In the genomic region with DNA sequence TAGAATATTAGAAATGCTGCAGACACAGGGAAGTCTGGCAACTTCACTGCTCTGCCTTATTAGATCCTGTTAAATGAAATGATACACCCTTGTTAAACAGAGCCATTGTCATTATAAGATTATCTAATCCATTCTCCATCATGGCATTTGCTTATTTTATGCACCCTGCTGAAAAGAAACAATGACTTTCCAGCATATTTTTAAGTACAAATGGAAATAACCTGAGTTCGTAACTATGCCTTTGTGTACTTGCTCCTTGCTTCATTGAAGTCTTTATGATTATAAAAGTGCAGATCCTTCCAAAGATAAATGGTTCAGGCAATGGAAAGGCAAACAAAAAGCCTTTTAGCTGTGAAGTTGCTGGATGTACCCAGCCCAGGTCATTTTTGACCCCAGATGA, we compare ENCODE assay signal across 39 cellular contexts.
"Had no signal": no experiment of that assay in that cellular context is flagged by ENCODE, and none has a peak within 500 bp of the region (broad histone marks: within the 10 kb centered on the region; RNA-seq: fewer than 3 reads in every experiment).

No MANE protein-coding gene starts in this region.

- H3K36me3 ChIP-seq: adrenal gland, ascending aorta, brain microvascular endothelial cell, breast epithelium, cardiac muscle cell had no signal

- H3K4me1 Mint-ChIP-seq: activated naive CD4-positive, alpha-beta T cell treated with anti-CD3 and anti-CD28 coated beads, Interleukin-2, amount 10 ng/mL, durations not matched to agents 7 days and 5 days; activated naive CD4-positive, alpha-beta T cell treated with anti-CD3 and anti-CD28 coated beads, Interleukin-2, amount 50 U/mL, for 24 hours; activated naive CD8-positive, alpha-beta T cell treated with anti-CD3 and anti-CD28 coated beads for 36 hours; activated naive CD8-positive, alpha-beta T cell treated with anti-CD3 and anti-CD28 coated beads, Interleukin-2, amount 10 ng/mL, durations not matched to agents 7 days and 5 days; activated naive CD8-positive, alpha-beta T cell treated with anti-CD3 and anti-CD28 coated beads, Interleukin-2, amount 50 U/mL, for 24 hours; activated T-helper 17 cell treated with anti-CD3 and anti-CD28 coated beads, Interleukin-2, amount 50 U/mL, for 72 hours; brain; central memory CD8-positive, alpha-beta T cell had no signal

- H3K4me1 ChIP-seq: adrenal gland, ascending aorta, body of pancreas, breast epithelium had no signal

- FAIRE-seq: astrocyte, bronchial epithelial cell had no signal

- DNase-seq: activated effector memory CD4-positive, alpha-beta T cell treated with anti-CD3 and anti-CD28 coated beads, Interleukin-2, amount 50 U/mL, for 16 hours; activated effector memory CD4-positive, alpha-beta T cell treated with Interleukin-2 at 50 U/mL for 16 hours; activated gamma-delta T cell; activated gamma-delta T cell treated with Interleukin-2 at 50 U/mL for 16 hours; activated naive CD4-positive, alpha-beta T cell; activated naive CD4-positive, alpha-beta T cell treated with anti-CD3 and anti-CD28 coated beads for 36 hours; activated naive CD4-positive, alpha-beta T cell treated with anti-CD3 and anti-CD28 coated beads, Interleukin-2, amount 10 ng/mL, durations not matched to agents 7 days and 5 days; activated naive CD4-positive, alpha-beta T cell treated with anti-CD3 and anti-CD28 coated beads, Interleukin-2, amount 50 U/mL, for 16 hours; activated naive CD4-positive, alpha-beta T cell treated with Interleukin-2 at 50 U/mL for 16 hours; activated naive CD8-positive, alpha-beta T cell treated with anti-CD3 and anti-CD28 coated beads for 36 hours; activated naive CD8-positive, alpha-beta T cell treated with anti-CD3 and anti-CD28 coated beads, Interleukin-2, amount 10 ng/mL, durations not matched to agents 7 days and 5 days; activated naive CD8-positive, alpha-beta T cell treated with anti-CD3 and anti-CD28 coated beads, Interleukin-2, amount 50 U/mL, for 24 hours; activated T-cell treated with anti-CD3 and anti-CD28 coated beads, Interleukin-2, amount 50 U/mL, for 1 hour; activated T-cell treated with anti-CD3 and anti-CD28 coated beads, Interleukin-2, amount 50 U/mL, for 24 hours; activated T-cell treated with anti-CD3 and anti-CD28 coated beads, Interleukin-2, amount 50 U/mL, for 48 hours; activated T-cell treated with anti-CD3 and anti-CD28 coated beads, Interleukin-2, amount 50 U/mL, for 72 hours; adrenal gland; amniotic stem cell; amygdala; anterior cingulate cortex; aorta; body of pancreas; brain microvascular endothelial cell; caudate nucleus; central memory CD4-positive, alpha-beta T cell; cerebellar nuclear complex had no signal

- H3K27me3 Mint-ChIP-seq: activated naive CD4-positive, alpha-beta T cell treated with anti-CD3 and anti-CD28 coated beads, Interleukin-2, amount 10 ng/mL, durations not matched to agents 7 days and 5 days; activated naive CD8-positive, alpha-beta T cell treated with anti-CD3 and anti-CD28 coated beads, Interleukin-2, amount 10 ng/mL, durations not matched to agents 7 days and 5 days had no signal

- H3K4me3 Mint-ChIP-seq: activated naive CD4-positive, alpha-beta T cell treated with anti-CD3 and anti-CD28 coated beads for 36 hours; activated naive CD4-positive, alpha-beta T cell treated with anti-CD3 and anti-CD28 coated beads, Interleukin-2, amount 10 ng/mL, durations not matched to agents 7 days and 5 days; activated naive CD4-positive, alpha-beta T cell treated with anti-CD3 and anti-CD28 coated beads, Interleukin-2, amount 50 U/mL, for 24 hours; activated naive CD8-positive, alpha-beta T cell; activated naive CD8-positive, alpha-beta T cell treated with anti-CD3 and anti-CD28 coated beads for 36 hours; activated naive CD8-positive, alpha-beta T cell treated with anti-CD3 and anti-CD28 coated beads, Interleukin-2, amount 10 ng/mL, durations not matched to agents 7 days and 5 days; activated naive CD8-positive, alpha-beta T cell treated with anti-CD3 and anti-CD28 coated beads, Interleukin-2, amount 50 U/mL, for 24 hours; activated T-cell treated with anti-CD3 and anti-CD28 coated beads, Interleukin-2, amount 50 U/mL, for 24 hours; activated T-cell treated with anti-CD3 and anti-CD28 coated beads, Interleukin-2, amount 50 U/mL, for 72 hours; activated T-helper 1 cell treated with anti-CD3 and anti-CD28 coated beads, Interleukin-12 subunit alpha, Interleukin-12 subunit beta, Interleukin-2, Interleukin-4 antibody, amounts not matched to agents 30 ng/mL and 10 ng/mL and 1 ng/mL, durations not matched to agents 14 hours and 24 hours and 36 hours; activated T-helper 17 cell treated with anti-CD3 and anti-CD28 coated beads, Interleukin-2, amount 50 U/mL, for 72 hours; brain; central memory CD8-positive, alpha-beta T cell had no signal

- H3K36me3 Mint-ChIP-seq: activated naive CD4-positive, alpha-beta T cell treated with anti-CD3 and anti-CD28 coated beads, Interleukin-2, amount 10 ng/mL, durations not matched to agents 7 days and 5 days; activated naive CD4-positive, alpha-beta T cell treated with anti-CD3 and anti-CD28 coated beads, Interleukin-2, amount 50 U/mL, for 24 hours; activated naive CD4-positive, alpha-beta T cell treated with anti-CD3 and anti-CD28 coated beads, Interleukin-2, amount 50 U/mL, for 72 hours; activated naive CD8-positive, alpha-beta T cell; activated naive CD8-positive, alpha-beta T cell treated with anti-CD3 and anti-CD28 coated beads for 36 hours; activated naive CD8-positive, alpha-beta T cell treated with anti-CD3 and anti-CD28 coated beads, Interleukin-2, amount 10 ng/mL, durations not matched to agents 7 days and 5 days; brain had no signal

- H3K9me3 ChIP-seq: adrenal gland, ascending aorta, body of pancreas, breast epithelium had no signal

- H3K27me3 ChIP-seq: ascending aorta, body of pancreas, brain microvascular endothelial cell, breast epithelium, cardiac muscle cell had no signal

- ATAC-seq: activated naive CD4-positive, alpha-beta T cell treated with anti-CD3 and anti-CD28 coated beads, Interleukin-2, amount 50 U/mL, for 72 hours; activated naive CD8-positive, alpha-beta T cell treated with anti-CD3 and anti-CD28 coated beads, Interleukin-2, amount 50 U/mL, for 24 hours; activated T-cell treated with anti-CD3 and anti-CD28 coated beads, Interleukin-2, amount 50 U/mL, for 72 hours; activated T-helper 17 cell treated with anti-CD3 and anti-CD28 coated beads, Interleukin-2, amount 50 U/mL, for 72 hours; body of pancreas had no signal

- H3K27ac ChIP-seq: adrenal gland, ascending aorta, body of pancreas, brain microvascular endothelial cell, breast epithelium, cardiac muscle cell had no signal

- H3K4me3 ChIP-seq: adrenal gland, ascending aorta, body of pancreas, breast epithelium, cardiac muscle cell had no signal

- H3K9me3 Mint-ChIP-seq: activated naive CD4-positive, alpha-beta T cell treated with anti-CD3 and anti-CD28 coated beads for 36 hours; activated naive CD4-positive, alpha-beta T cell treated with anti-CD3 and anti-CD28 coated beads, Interleukin-2, amount 10 ng/mL, durations not matched to agents 7 days and 5 days; activated naive CD4-positive, alpha-beta T cell treated with anti-CD3 and anti-CD28 coated beads, Interleukin-2, amount 50 U/mL, for 24 hours; activated naive CD4-positive, alpha-beta T cell treated with anti-CD3 and anti-CD28 coated beads, Interleukin-2, amount 50 U/mL, for 72 hours; activated naive CD8-positive, alpha-beta T cell treated with anti-CD3 and anti-CD28 coated beads for 36 hours; activated naive CD8-positive, alpha-beta T cell treated with anti-CD3 and anti-CD28 coated beads, Interleukin-2, amount 10 ng/mL, durations not matched to agents 7 days and 5 days; activated naive CD8-positive, alpha-beta T cell treated with anti-CD3 and anti-CD28 coated beads, Interleukin-2, amount 50 U/mL, for 24 hours; activated T-cell treated with anti-CD3 and anti-CD28 coated beads, Interleukin-2, amount 50 U/mL, for 24 hours; activated T-cell treated with anti-CD3 and anti-CD28 coated beads, Interleukin-2, amount 50 U/mL, for 72 hours; activated T-helper 1 cell treated with anti-CD3 and anti-CD28 coated beads, Interleukin-12 subunit alpha, Interleukin-12 subunit beta, Interleukin-2, Interleukin-4 antibody, amounts not matched to agents 30 ng/mL and 10 ng/mL and 1 ng/mL, durations not matched to agents 14 hours and 24 hours and 36 hours; activated T-helper 17 cell treated with anti-CD3 and anti-CD28 coated beads, Interleukin-2, amount 50 U/mL, for 72 hours; activated T-helper 2 cell treated with anti-CD3 and anti-CD28 coated beads, Interferon-gamma antibody, Interleukin-2, Interleukin-4, amounts not matched to agents 10 μg/mL and 5 μg/mL and 100 μg/mL, durations not matched to agents 14 hours and 24 hours and 36 hours; brain; central memory CD8-positive, alpha-beta T cell had no signal
